In the genomic region with DNA sequence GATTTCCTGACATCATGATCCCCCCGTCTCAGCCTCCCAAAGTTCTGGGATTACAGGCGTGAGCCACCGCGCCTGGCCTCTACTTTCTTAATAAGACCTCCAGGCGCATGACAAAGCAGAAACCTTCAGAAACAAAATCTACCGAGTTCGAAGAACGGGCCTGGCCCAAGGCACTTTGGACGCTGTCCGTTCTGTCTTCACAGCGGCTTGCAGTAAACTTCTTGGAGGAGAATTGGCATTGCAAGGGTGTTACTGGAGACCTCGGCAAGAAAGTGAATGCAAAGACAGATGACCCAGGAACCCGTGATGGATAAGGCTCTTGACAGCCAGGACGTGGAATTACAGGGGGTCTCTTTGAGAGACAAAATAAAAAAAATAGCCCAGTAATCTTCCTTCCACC, we compare ENCODE assay signal across 36 cellular contexts.
"Had no signal": no experiment of that assay in that cellular context is flagged by ENCODE, and none has a peak within 500 bp of the region (broad histone marks: within the 10 kb centered on the region; RNA-seq: fewer than 3 reads in every experiment).

No MANE protein-coding gene starts in this region.

- H3K9me3 Mint-ChIP-seq: activated B cell treated with CpG ODN at 0.5 μM for 24 hours had no signal

- H3K27me3 Mint-ChIP-seq: activated CD4-positive, alpha-beta memory T cell treated with anti-CD3 and anti-CD28 coated beads, Interleukin-2, amount 10 ng/mL, durations not matched to agents 7 days and 5 days; activated CD8-positive, alpha-beta memory T cell treated with anti-CD3 and anti-CD28 coated beads, Interleukin-2, amount 10 ng/mL, durations not matched to agents 7 days and 5 days; activated naive CD4-positive, alpha-beta T cell treated with anti-CD3 and anti-CD28 coated beads, Interleukin-2, amount 10 ng/mL, durations not matched to agents 7 days and 5 days; activated naive CD8-positive, alpha-beta T cell treated with anti-CD3 and anti-CD28 coated beads, Interleukin-2, amount 50 U/mL, for 24 hours had no signal

- H3K27ac ChIP-seq: Peyer's patch, RWPE1, VCaP had no signal

- H3K27me3 ChIP-seq: Peyer's patch had no signal

- H3K9me3 ChIP-seq: Peyer's patch had no signal

- H3K36me3 Mint-ChIP-seq: activated CD8-positive, alpha-beta memory T cell treated with anti-CD3 and anti-CD28 coated beads, Interleukin-2, amount 10 ng/mL, durations not matched to agents 7 days and 5 days; activated naive CD4-positive, alpha-beta T cell treated with anti-CD3 and anti-CD28 coated beads, Interleukin-2, amount 10 ng/mL, durations not matched to agents 7 days and 5 days; activated naive CD8-positive, alpha-beta T cell; brain had no signal

- ATAC-seq: activated CD8-positive, alpha-beta memory T cell treated with anti-CD3 and anti-CD28 coated beads, Interleukin-2, amount 10 ng/mL, durations not matched to agents 7 days and 5 days; activated naive CD8-positive, alpha-beta T cell treated with anti-CD3 and anti-CD28 coated beads, Interleukin-2, amount 50 U/mL, for 24 hours; PC-3; Right ventricle myocardium inferior; SK-N-SH treated with all-trans-retinoic acid at 6 μM for 48 hours had no signal

- H3K4me3 Mint-ChIP-seq: activated B cell treated with CpG ODN at 0.5 μM for 24 hours; activated CD4-positive, alpha-beta memory T cell treated with anti-CD3 and anti-CD28 coated beads, Interleukin-2, amount 10 ng/mL, durations not matched to agents 7 days and 5 days; activated CD8-positive, alpha-beta memory T cell treated with anti-CD3 and anti-CD28 coated beads, Interleukin-2, amount 10 ng/mL, durations not matched to agents 7 days and 5 days; activated naive CD4-positive, alpha-beta T cell treated with anti-CD3 and anti-CD28 coated beads, Interleukin-2, amount 10 ng/mL, durations not matched to agents 7 days and 5 days; activated naive CD8-positive, alpha-beta T cell; activated naive CD8-positive, alpha-beta T cell treated with anti-CD3 and anti-CD28 coated beads, Interleukin-2, amount 50 U/mL, for 24 hours had no signal

- DNase-seq: activated B cell treated with CpG ODN at 0.5 μM for 24 hours; activated CD4-positive, alpha-beta memory T cell treated with anti-CD3 and anti-CD28 coated beads, Interleukin-2, amount 10 ng/mL, durations not matched to agents 7 days and 5 days; activated CD4-positive, alpha-beta T cell treated with anti-CD3 and anti-CD28 coated beads for 4 hours; activated CD4-positive, alpha-beta T cell treated with anti-CD3 and anti-CD28 coated beads, Interleukin-2, amount 50 U/mL, for 1 hour; activated CD4-positive, CD25-positive, alpha-beta regulatory T cell treated with anti-CD3 and anti-CD28 coated beads, Interleukin-2, amount 50 U/mL, for 72 hours; activated CD8-positive, alpha-beta memory T cell treated with anti-CD3 and anti-CD28 coated beads for 24 hours; activated CD8-positive, alpha-beta memory T cell treated with anti-CD3 and anti-CD28 coated beads, Interleukin-2, amount 10 ng/mL, durations not matched to agents 7 days and 5 days; activated CD8-positive, alpha-beta memory T cell treated with anti-CD3 and anti-CD28 coated beads, Interleukin-2, amount 50 U/mL, for 48 hours; activated effector memory CD4-positive, alpha-beta T cell treated with Interleukin-2 at 50 U/mL for 16 hours; activated naive CD4-positive, alpha-beta T cell treated with anti-CD3 and anti-CD28 coated beads, Interleukin-2, amount 10 ng/mL, durations not matched to agents 7 days and 5 days; activated naive CD8-positive, alpha-beta T cell treated with anti-CD3 and anti-CD28 coated beads, Interleukin-2, amount 50 U/mL, for 24 hours; activated T-cell treated with anti-CD3 and anti-CD28 coated beads, Interleukin-2, amount 50 U/mL, for 48 hours; anterior cingulate cortex; caudate nucleus; Karpas-422; NCI-H1105; NCI-H1417 treated with DMSO at 0.1 percent for 48 hours; NCI-H187 treated with DMSO at 0.1 percent for 48 hours; NCI-H2081; NCI-H226; NCI-H446 treated with DMSO at 0.1 percent for 48 hours; NCI-H524 treated with DMSO at 0.1 percent for 48 hours; NK-92 treated with Interleukin-12 subunit alpha and Interleukin-12 subunit beta, amount 100 ng/mL, for 24 hours; PC-3; Peyer's patch; SIG-M5; SW 1271; T-helper 1 cell; T-helper 2 cell; T-helper 9 cell had no signal

- H3K4me1 Mint-ChIP-seq: activated B cell treated with CpG ODN at 0.5 μM for 24 hours; activated CD4-positive, alpha-beta memory T cell treated with anti-CD3 and anti-CD28 coated beads, Interleukin-2, amount 10 ng/mL, durations not matched to agents 7 days and 5 days; activated CD8-positive, alpha-beta memory T cell treated with anti-CD3 and anti-CD28 coated beads, Interleukin-2, amount 10 ng/mL, durations not matched to agents 7 days and 5 days; activated naive CD4-positive, alpha-beta T cell treated with anti-CD3 and anti-CD28 coated beads, Interleukin-2, amount 10 ng/mL, durations not matched to agents 7 days and 5 days; activated naive CD8-positive, alpha-beta T cell treated with anti-CD3 and anti-CD28 coated beads, Interleukin-2, amount 50 U/mL, for 24 hours had no signal

- H3K36me3 ChIP-seq: Peyer's patch had no signal

- H3K27ac Mint-ChIP-seq: activated B cell treated with CpG ODN at 0.5 μM for 24 hours; activated CD4-positive, alpha-beta memory T cell treated with anti-CD3 and anti-CD28 coated beads, Interleukin-2, amount 10 ng/mL, durations not matched to agents 7 days and 5 days; activated CD8-positive, alpha-beta memory T cell treated with anti-CD3 and anti-CD28 coated beads, Interleukin-2, amount 10 ng/mL, durations not matched to agents 7 days and 5 days; activated naive CD4-positive, alpha-beta T cell treated with anti-CD3 and anti-CD28 coated beads, Interleukin-2, amount 10 ng/mL, durations not matched to agents 7 days and 5 days; activated naive CD8-positive, alpha-beta T cell; activated naive CD8-positive, alpha-beta T cell treated with anti-CD3 and anti-CD28 coated beads, Interleukin-2, amount 50 U/mL, for 24 hours had no signal

- H3K4me1 ChIP-seq: Peyer's patch had no signal

- H3K4me3 ChIP-seq: Peyer's patch had no signal
